ENCODE assay signal across 11 cellular contexts in genomic region chr7:66206909-66207240, GRCh38. TPM values are rescaled to one million over a fixed set of nuclear protein-coding genes. Genes with fewer than 3 reads are reported as not detected.
DNase-seq lines count a peak whose midpoint lies in the region; ATAC-seq and TF ChIP-seq lines count a peak whose summit lies in the region.
"Had no signal": no experiment of that assay in that cellular context is flagged by ENCODE, and none has a peak within 500 bp of the region (broad histone marks: within the 10 kb centered on the region; RNA-seq: fewer than 3 reads in every experiment).

No MANE protein-coding gene starts in this region.

- ATAC-seq in activated CD8-positive, alpha-beta memory T cell treated with anti-CD3 and anti-CD28 coated beads, Interleukin-2, amount 10 ng/mL, durations not matched to agents 7 days and 5 days: no peak
- ATAC-seq: HCT116 had no signal

- H3K36me3 Mint-ChIP-seq in activated CD8-positive, alpha-beta memory T cell treated with anti-CD3 and anti-CD28 coated beads, Interleukin-2, amount 10 ng/mL, durations not matched to agents 7 days and 5 days: no peaks in the 10 kb centered on the region

- DNase-seq in activated CD8-positive, alpha-beta memory T cell treated with anti-CD3 and anti-CD28 coated beads, Interleukin-2, amount 50 U/mL, for 48 hours: peak; percentile 20
- DNase-seq in activated CD8-positive, alpha-beta memory T cell treated with anti-CD3 and anti-CD28 coated beads, Interleukin-2, amount 10 ng/mL, durations not matched to agents 7 days and 5 days: no peak
- DNase-seq in cerebellar cortex (ENCODE audit: low spot score): peak; percentile 31
- peak in 1 of 2 donors; percentile 20 for DNase-seq in tibial artery
- no peak for DNase-seq in NCI-H1694 treated with DMSO at 0.1 percent for 48 hours (lab: John Stamatoyannopoulos, UW)
- DNase-seq in GM10266 (ENCODE audit: extremely low spot score): no peak
- DNase-seq in activated CD4-positive, CD25-positive, alpha-beta regulatory T cell (lab: John Stamatoyannopoulos, UW): no peak
- DNase-seq: NCI-H345 had no signal

- H3K36me3 ChIP-seq in mucosa of stomach (ENCODE audit: control insufficient read depth, insufficient read depth, low read length) (no peaks in the 10 kb centered on the region), tibial artery (no peaks in the 10 kb centered on the region)

- TF ChIP-seq CTCF in tibial artery (IDR thresholded peaks at IDR 0.05) (no peak), GM10266 (IDR thresholded peaks at IDR 0.05; ENCODE audit: control insufficient read depth, insufficient read depth, low read depth, missing control alignments) (no peak)

- no peaks in the 10 kb centered on the region for H3K9me3 ChIP-seq in mucosa of stomach (ENCODE audit: control insufficient read depth, low read length)
- no peaks in the 10 kb centered on the region for H3K9me3 ChIP-seq in tibial artery

- H3K4me3 ChIP-seq in mucosa of stomach (ENCODE audit: low read length) (no peak overlapping the region), tibial artery (peak overlapping the region; percentile 84)

- peaks cover 29% of the 10 kb centered on the region for H3K4me1 Mint-ChIP-seq in activated CD8-positive, alpha-beta memory T cell treated with anti-CD3 and anti-CD28 coated beads, Interleukin-2, amount 10 ng/mL, durations not matched to agents 7 days and 5 days

- H3K27ac Mint-ChIP-seq in activated CD8-positive, alpha-beta memory T cell treated with anti-CD3 and anti-CD28 coated beads, Interleukin-2, amount 10 ng/mL, durations not matched to agents 7 days and 5 days: no peak overlapping the region
- H3K27ac Mint-ChIP-seq: T-helper 1 cell treated with Interleukin-12 subunit alpha and Interleukin-12 subunit beta and Interleukin-4 antibody, amounts not matched to agents 30 μg/mL and 1 μg/mL, for 36 hours had no signal

- peaks cover 2% of the 10 kb centered on the region for H3K27me3 ChIP-seq in mucosa of stomach (ENCODE audit: control insufficient read depth, insufficient read depth, low read length)
- no peaks in the 10 kb centered on the region for H3K27me3 ChIP-seq in tibial artery

- H3K9ac ChIP-seq in mucosa of stomach (ENCODE audit: low read length): peak overlapping the region; percentile 12

- peak overlapping the region in 1 of 2 donors; percentile 73 for H3K27ac ChIP-seq in tibial artery

- intact Hi-C loops in tibial artery (cut with DNase I; ENCODE audit: low total_unique reads): no loop called here

- no peak overlapping the region for H3K4me3 Mint-ChIP-seq in activated CD8-positive, alpha-beta memory T cell treated with anti-CD3 and anti-CD28 coated beads, Interleukin-2, amount 10 ng/mL, durations not matched to agents 7 days and 5 days

- peaks cover 13% of the 10 kb centered on the region for H3K4me1 ChIP-seq in mucosa of stomach (ENCODE audit: control insufficient read depth, insufficient read depth, low read length)
- peaks cover 0 to 24% (median 12%) of the 10 kb centered on the region in 4 donors for H3K4me1 ChIP-seq in tibial artery

- no peaks in the 10 kb centered on the region for H3K9me3 Mint-ChIP-seq in activated CD8-positive, alpha-beta memory T cell treated with anti-CD3 and anti-CD28 coated beads, Interleukin-2, amount 10 ng/mL, durations not matched to agents 7 days and 5 days (ENCODE audit: low read depth)
- H3K9me3 Mint-ChIP-seq: T-helper 1 cell treated with Interleukin-12 subunit alpha and Interleukin-12 subunit beta and Interleukin-4 antibody, amounts not matched to agents 30 μg/mL and 1 μg/mL, for 36 hours had no signal

- CTCF ChIA-PET in activated CD8-positive, alpha-beta memory T cell treated with anti-CD3 and anti-CD28 coated beads, Interleukin-2, amount 10 ng/mL, durations not matched to agents 7 days and 5 days (lab: Charles Lee): no interaction called here

- peaks cover 63% of the 10 kb centered on the region for H3K27me3 Mint-ChIP-seq in activated CD8-positive, alpha-beta memory T cell treated with anti-CD3 and anti-CD28 coated beads, Interleukin-2, amount 10 ng/mL, durations not matched to agents 7 days and 5 days

RNA-seq across cellular contexts. Expression of gene TPST1, which starts 1.7 kb away (rescaled TPM):
- total RNA-seq in activated CD8-positive, alpha-beta memory T cell treated with anti-CD3 and anti-CD28 coated beads, Interleukin-2, amount 10 ng/mL, durations not matched to agents 7 days and 5 days: 1 to 10 TPM in 1 of 2 experiments, under 1 TPM in 1; 0.85 to 1.1 TPM

Comparison
In these comparisons a context has a peak if more than half of its experiments do, and no peak if none do; other contexts are left out.
1. DNase-seq: peak in activated CD8-positive, alpha-beta memory T cell treated with anti-CD3 and anti-CD28 coated beads, Interleukin-2, amount 50 U/mL, for 48 hours (single experiment) and cerebellar cortex (single experiment); none in activated CD8-positive, alpha-beta memory T cell treated with anti-CD3 and anti-CD28 coated beads, Interleukin-2, amount 10 ng/mL, durations not matched to agents 7 days and 5 days (single experiment), NCI-H1694 treated with DMSO at 0.1 percent for 48 hours (single experiment), GM10266 (single experiment) and activated CD4-positive, CD25-positive, alpha-beta regulatory T cell (0 of 4).